Comparison of ENCODE assay signal across 13 cellular contexts in the genomic region with DNA sequence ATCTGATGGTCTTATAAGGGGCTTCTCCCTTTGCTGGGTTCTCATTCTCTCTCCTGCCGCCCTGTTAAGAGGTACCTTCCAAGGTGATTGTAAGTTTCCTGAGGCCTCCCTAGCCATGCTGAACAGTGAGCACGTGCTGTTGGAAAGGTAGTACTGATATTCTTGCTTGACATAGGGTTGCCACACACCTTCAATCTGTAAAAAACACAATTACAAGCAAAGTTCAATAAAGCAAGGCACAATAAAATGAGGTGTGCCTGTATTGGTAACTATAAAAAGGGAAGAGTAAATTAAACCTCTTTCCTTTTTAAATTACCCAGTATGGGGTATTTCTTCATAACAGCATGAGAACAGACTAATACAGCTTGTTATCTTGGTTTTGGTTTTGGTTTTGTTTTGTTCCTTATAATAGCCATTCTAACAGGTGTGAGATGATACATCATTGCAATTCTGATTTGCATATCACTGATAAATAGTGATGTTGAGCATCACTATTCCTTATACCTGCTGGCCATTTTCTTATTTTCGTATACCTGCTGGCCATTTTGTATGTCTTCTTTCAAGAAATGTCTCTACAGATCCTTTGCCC.
DNase-seq lines count a peak whose midpoint lies in the region; ATAC-seq and TF ChIP-seq lines count a peak whose summit lies in the region.
"Had no signal": no experiment of that assay in that cellular context is flagged by ENCODE, and none has a peak within 500 bp of the region (broad histone marks: within the 10 kb centered on the region; RNA-seq: fewer than 3 reads in every experiment).

No MANE protein-coding gene starts in this region.

- TF ChIP-seq POLR2A in erythroblast (IDR thresholded peaks at IDR 0.05; ENCODE audit: low read length) = no peak

- no peak for DNase-seq in left colon
- no peak for DNase-seq in putamen (ENCODE audit: low spot score)
- no peak for DNase-seq in SHP77 (lab: John Stamatoyannopoulos, UW)
- no peak for DNase-seq in erythroblast (lab: John Stamatoyannopoulos, UW)
- DNase-seq: MG63; NCI-H524; ovary; Right ventricle myocardium superior; stimulated activated naive B cell treated with anti-CD40 and anti-IgM and Interleukin-4, amounts not matched to agents 10 μg/mL and 1 μg/mL and 100 μg/mL, for 72 hours had no signal

- intact Hi-C loops in left colon (cut with DNase I, micrococcal nuclease) = no loop called here

- ATAC-seq in GM18511 (IDR thresholded peaks at IDR 0.05; ENCODE audit: unreplicated experiment) = peak; percentile 80
- ATAC-seq in GM21447 (IDR thresholded peaks at IDR 0.05; ENCODE audit: unreplicated experiment) = peak; percentile 59
- ATAC-seq in HG03354 (IDR thresholded peaks at IDR 0.05; ENCODE audit: poor library complexity, severe bottlenecking, unreplicated experiment) = peak; percentile 88
- ATAC-seq in left colon = peak; percentile 97
- no peak for ATAC-seq in HG03439 (IDR thresholded peaks at IDR 0.05; ENCODE audit: unreplicated experiment)
